14 cellular contexts compared by ENCODE assay signal in genomic region chr3:115659861-115660260, GRCh38. TPM values are rescaled to one million over a fixed set of nuclear protein-coding genes. Genes with fewer than 3 reads are reported as not detected.
DNase-seq lines count a peak whose midpoint lies in the region; TF ChIP-seq lines count a peak whose summit lies in the region.
"Had no signal": no experiment of that assay in that cellular context is flagged by ENCODE, and none has a peak within 500 bp of the region (broad histone marks: within the 10 kb centered on the region; RNA-seq: fewer than 3 reads in every experiment).

No MANE protein-coding gene starts in this region.

- H3K79me2 ChIP-seq in Loucy (ENCODE audit: insufficient read depth, low read length), result no peaks in the 10 kb centered on the region
- H3K79me2 ChIP-seq in fibroblast of lung (ENCODE audit: control insufficient read depth, insufficient read depth, low read length), result no peaks in the 10 kb centered on the region

- no peak overlapping the region for H3K4me3 ChIP-seq in AG04450 (ENCODE audit: low read depth, low read length)
- no peak overlapping the region for H3K4me3 ChIP-seq in Loucy (ENCODE audit: low read length, poor library complexity, severe bottlenecking)
- H3K4me3 ChIP-seq in fibroblast of lung (replicated peaks in 1 of 4; ENCODE audit: control extremely low read depth in 1 of 4, insufficient read depth in 1 of 4, low read depth in 3 of 4, low read length in 4 of 4), result no peak overlapping the region

- no peaks in the 10 kb centered on the region for H3K36me3 Mint-ChIP-seq in osteocyte (ENCODE audit: unreplicated experiment)

- peak overlapping the region; percentile 100 for H3K27ac Mint-ChIP-seq in osteocyte (ENCODE audit: unreplicated experiment)

- H3K9me3 Mint-ChIP-seq in osteocyte (ENCODE audit: unreplicated experiment), result no peaks in the 10 kb centered on the region

- CTCF ChIA-PET in AG04450 (lab: Charles Lee), result interaction anchor here (1.0 to 2.9 kb wide), 3 partner anchors 34 to 442 kb away, joined by 3 to 12 read pairs (median 5); no protein-coding TSS in a partner anchor

- peaks cover 37% of the 10 kb centered on the region for H3K4me1 Mint-ChIP-seq in osteocyte (ENCODE audit: unreplicated experiment)

- no peaks in the 10 kb centered on the region for H3K27me3 Mint-ChIP-seq in osteocyte (ENCODE audit: unreplicated experiment)

- H3K9me3 ChIP-seq in AG04450 (ENCODE audit: control insufficient read depth, insufficient read depth, low read length) (no peaks in the 10 kb centered on the region), Loucy (ENCODE audit: insufficient read depth, low read depth, low read length) (no peaks in the 10 kb centered on the region), fibroblast of lung (ENCODE audit: control insufficient read depth, insufficient read depth, low read depth, low read length) (no peaks in the 10 kb centered on the region)
- H3K9me3 ChIP-seq: prostate gland had no signal

- H3K4me1 ChIP-seq in Loucy (ENCODE audit: insufficient read depth, low read length, poor library complexity, severe bottlenecking) (peaks cover 30% of the 10 kb centered on the region), fibroblast of lung (ENCODE audit: control insufficient read depth, extremely low read depth, insufficient read depth, low read length) (peaks cover 5% of the 10 kb centered on the region)
- H3K4me1 ChIP-seq: prostate gland had no signal

- H2AFZ ChIP-seq in Loucy (ENCODE audit: low read length), result no peak overlapping the region
- no peak overlapping the region for H2AFZ ChIP-seq in fibroblast of lung (ENCODE audit: low read length)

- H3K4me2 ChIP-seq in Loucy (ENCODE audit: low read depth, low read length, poor library complexity, severe bottlenecking) (peak overlapping the region; percentile 95), fibroblast of lung (ENCODE audit: extremely low read depth, insufficient read depth, low read length) (no peak overlapping the region)

- H3K9me2 ChIP-seq in Loucy (replicated peaks; ENCODE audit: low read depth, low read length), result no peaks in the 10 kb centered on the region

- H3K27ac ChIP-seq in AG04450 (ENCODE audit: low read depth, low read length) (peak overlapping the region; percentile 98), fibroblast of lung (ENCODE audit: insufficient read depth, low read length) (no peak overlapping the region)
- H3K27ac ChIP-seq: cardiac muscle cell, WERI-Rb-1 had no signal

- no peaks in the 10 kb centered on the region for H3K27me3 ChIP-seq in AG04450 (ENCODE audit: control insufficient read depth, insufficient read depth, low read length)
- no peaks in the 10 kb centered on the region for H3K27me3 ChIP-seq in Loucy (ENCODE audit: insufficient read depth, low read length, poor library complexity, severe bottlenecking)
- H3K27me3 ChIP-seq in fibroblast of lung (ENCODE audit: control insufficient read depth, insufficient read depth, low read length), result no peaks in the 10 kb centered on the region
- H3K27me3 ChIP-seq: cardiac muscle cell had no signal

- POLR2A ChIA-PET in AG04450 (lab: Yijun Ruan, JAX), result interaction anchor here (0.5 to 1.9 kb wide), 2 partner anchors 33 to 124 kb away, joined by 3 to 8 read pairs; no protein-coding TSS in a partner anchor

- H4K20me1 ChIP-seq in Loucy (ENCODE audit: insufficient read depth, low read length, poor library complexity, severe bottlenecking), result no peaks in the 10 kb centered on the region
- H4K20me1 ChIP-seq in fibroblast of lung (ENCODE audit: control insufficient read depth, extremely low read depth, insufficient read depth, low read length), result no peaks in the 10 kb centered on the region

- peaks cover 10% of the 10 kb centered on the region; the same call in 1 of the 2 replicates for H3F3A ChIP-seq in Loucy (ENCODE audit: low read depth)

- peak overlapping the region; percentile 93 for H3K9ac ChIP-seq in Loucy (ENCODE audit: low read depth, low read length, poor library complexity, severe bottlenecking)
- H3K9ac ChIP-seq in fibroblast of lung (ENCODE audit: insufficient read depth, low read length), result no peak overlapping the region

- TF ChIP-seq CTCF in AG04450 (IDR thresholded peaks at IDR 0.05; ENCODE audit: low read depth, low read length) (no peak), Loucy (conservative IDR thresholded peaks at IDR 0.05; ENCODE audit: low read length) (no peak), fibroblast of lung (conservative IDR thresholded peaks at IDR 0.05 in 1 of 2, IDR thresholded peaks at IDR 0.05 in 1 of 2; ENCODE audit: low read depth in 1 of 2, low read length in 2 of 2) (no peak), osteocyte (IDR thresholded peaks at IDR 0.05) (no peak)

- no peak overlapping the region for H3K4me3 Mint-ChIP-seq in osteocyte (ENCODE audit: unreplicated experiment)

- DNase-seq in AG04450 (ENCODE audit: low read depth, low spot score) (peak; percentile 13), fibroblast of lung (ENCODE audit: low read depth in 2 of 2) (peak; percentile 30 to 57), osteocyte (ENCODE audit: extremely low spot score, unreplicated experiment) (no peak), GOT3 (lab: John Stamatoyannopoulos, UW) (no peak), T-helper 2 cell (no peak), NCI-H1694 treated with DMSO at 0.1 percent for 48 hours (lab: John Stamatoyannopoulos, UW) (no peak)
- DNase-seq in stimulated activated CD4-positive, alpha-beta T cell treated with anti-CD3 and anti-CD28 coated beads, Interleukin-4, amount 100 ng/mL, for 1 hour, result no peak
- DNase-seq: activated T-cell treated with anti-CD3 and anti-CD28 coated beads, Interleukin-2, amount 50 U/mL, for 48 hours; kidney glomerular epithelial cell; NCI-H69; WERI-Rb-1 had no signal

- H3K36me3 ChIP-seq in Loucy (ENCODE audit: insufficient read depth, low read length) (no peaks in the 10 kb centered on the region), fibroblast of lung (ENCODE audit: control insufficient read depth, insufficient read depth, low read length) (no peaks in the 10 kb centered on the region)
- H3K36me3 ChIP-seq: cardiac muscle cell, prostate gland, WERI-Rb-1 had no signal

RNA-seq across cellular contexts. Expression of gene GAP43, which starts 36.6 kb away (rescaled TPM):
- 1.2 and 1.3 TPM in 2 replicates for polyA plus RNA-seq in AG04450 (2011; rRNA removed)
- 0.22 and 0.83 TPM in 2 replicates for polyA minus RNA-seq in AG04450 (2011; rRNA and poly(A)+ RNA removed)
- under 0.01 and 0.17 TPM in 2 replicates for total RNA-seq in fibroblast of lung
- polyA plus RNA-seq in fibroblast of lung, result 0.54 and 2.1 TPM in 2 replicates
- 0.33 and 1.7 TPM in 2 replicates for polyA plus RNA-seq in fibroblast of lung (2012)
- polyA minus RNA-seq in fibroblast of lung (ENCODE audit: low replicate concordance), result not detected in 2 replicates
- total RNA-seq in osteocyte, result 2.3 and 3.2 TPM in 2 replicates

Comparison
In these comparisons a context has a peak if more than half of its experiments do, and no peak if none do; other contexts are left out.
1. DNase-seq: peak in AG04450 (single experiment) and fibroblast of lung (2 of 2); none in osteocyte (single experiment), stimulated activated CD4-positive, alpha-beta T cell treated with anti-CD3 and anti-CD28 coated beads, Interleukin-4, amount 100 ng/mL, for 1 hour (single experiment), GOT3 (single experiment), T-helper 2 cell (0 of 5) and NCI-H1694 treated with DMSO at 0.1 percent for 48 hours (single experiment).